Comparison of ENCODE assay signal across 8 cellular contexts in genomic region chr21:46227811-46228344, GRCh38. TPM values are rescaled to one million over a fixed set of nuclear protein-coding genes. Genes with fewer than 3 reads are reported as not detected.
DNase-seq lines count a peak whose midpoint lies in the region; ATAC-seq lines count a peak whose summit lies in the region.

No MANE protein-coding gene starts in this region.

- intact Hi-C loops in activated CD4-positive, alpha-beta T cell treated with anti-CD3 and anti-CD28 coated beads for 36 hours (cut with DNase I, micrococcal nuclease): loop anchor here (1.0 to 10.0 kb wide), 12 partner anchors 25 to 1891 kb away; partner anchors contain the start of genes PCNT (in 2 of the 2), C21orf58 (in 1 of the 2), CFAP410 (in 1 of the 2) and COL6A2 (in 1 of the 2)

- no peak for ATAC-seq in activated CD4-positive, alpha-beta T cell treated with anti-CD3 and anti-CD28 coated beads for 36 hours
- ATAC-seq in activated naive CD8-positive, alpha-beta T cell treated with anti-CD3 and anti-CD28 coated beads, Interleukin-2, amount 10 ng/mL, durations not matched to agents 7 days and 5 days (ENCODE audit: low read depth): no peak
- ATAC-seq in HG02884 (IDR thresholded peaks at IDR 0.05; ENCODE audit: unreplicated experiment) (no peak), GM19463 (IDR thresholded peaks at IDR 0.05; ENCODE audit: unreplicated experiment) (no peak)

- H3K27ac ChIP-seq in iPS-20b (ENCODE audit: low read length) (no peak overlapping the region), stomach smooth muscle (ENCODE audit: low read length) (peak overlapping the region; percentile 67)

- peaks cover 41% of the 10 kb centered on the region for H3K4me1 Mint-ChIP-seq in activated CD4-positive, alpha-beta T cell treated with anti-CD3 and anti-CD28 coated beads for 36 hours
- H3K4me1 Mint-ChIP-seq in activated naive CD8-positive, alpha-beta T cell treated with anti-CD3 and anti-CD28 coated beads, Interleukin-2, amount 10 ng/mL, durations not matched to agents 7 days and 5 days: peaks cover 42% of the 10 kb centered on the region

- POLR2A ChIA-PET in activated CD4-positive, alpha-beta T cell treated with anti-CD3 and anti-CD28 coated beads for 36 hours (lab: Charles Lee): no interaction called here
- POLR2A ChIA-PET in activated naive CD8-positive, alpha-beta T cell treated with anti-CD3 and anti-CD28 coated beads, Interleukin-2, amount 10 ng/mL, durations not matched to agents 7 days and 5 days (lab: Charles Lee): interaction anchor here (0.6 to 1.2 kb wide), 4 partner anchors 13 to 323 kb away, joined by 3 to 5 read pairs (median 3); no protein-coding TSS in a partner anchor

- peak overlapping the region; percentile 82 for H3K4me3 ChIP-seq in iPS-20b (ENCODE audit: low read length)
- H3K4me3 ChIP-seq in stomach smooth muscle (ENCODE audit: low read length in 2 of 2): peak overlapping the region; percentile 64 to 90

- peaks cover 7% of the 10 kb centered on the region; the same call in 1 of the 2 replicates for H3K4me1 ChIP-seq in iPS-20b (ENCODE audit: insufficient read depth, low read length)
- peaks cover 21% of the 10 kb centered on the region for H3K4me1 ChIP-seq in stomach smooth muscle (ENCODE audit: control insufficient read depth, insufficient read depth, low read length)

- CTCF ChIA-PET in activated CD4-positive, alpha-beta T cell treated with anti-CD3 and anti-CD28 coated beads for 36 hours (lab: Charles Lee): interaction anchor here (0.8 to 0.9 kb wide), 2 partner anchors 15 to 257 kb away, joined by 3 to 5 read pairs; no protein-coding TSS in a partner anchor

- H3K27ac Mint-ChIP-seq in activated CD4-positive, alpha-beta T cell treated with anti-CD3 and anti-CD28 coated beads for 36 hours: peak overlapping the region; percentile 53
- H3K27ac Mint-ChIP-seq in activated naive CD8-positive, alpha-beta T cell treated with anti-CD3 and anti-CD28 coated beads, Interleukin-2, amount 10 ng/mL, durations not matched to agents 7 days and 5 days: peak overlapping the region; percentile 73

- peaks cover 6% of the 10 kb centered on the region; the same call in 1 of the 2 replicates for H3K27me3 ChIP-seq in iPS-20b (ENCODE audit: insufficient read depth, low read length)
- H3K27me3 ChIP-seq in stomach smooth muscle (ENCODE audit: control insufficient read depth in 1 of 2, insufficient read depth in 2 of 2, low read length in 2 of 2): no peaks in the 10 kb centered on the region

- peaks cover 28% of the 10 kb centered on the region for H3K9me3 ChIP-seq in iPS-20b (ENCODE audit: insufficient read depth, low read depth, low read length)
- no peaks in the 10 kb centered on the region for H3K9me3 ChIP-seq in stomach smooth muscle (ENCODE audit: control insufficient read depth in 2 of 2, low read length in 2 of 2)

- H3K9me3 Mint-ChIP-seq in activated CD4-positive, alpha-beta T cell treated with anti-CD3 and anti-CD28 coated beads for 36 hours (ENCODE audit: low read depth): peaks cover 2% of the 10 kb centered on the region
- H3K9me3 Mint-ChIP-seq in activated naive CD8-positive, alpha-beta T cell treated with anti-CD3 and anti-CD28 coated beads, Interleukin-2, amount 10 ng/mL, durations not matched to agents 7 days and 5 days: no peaks in the 10 kb centered on the region

- DNase-seq in activated CD4-positive, alpha-beta T cell treated with anti-CD3 and anti-CD28 coated beads for 36 hours: no peak
- DNase-seq in activated CD4-positive, alpha-beta T cell treated with anti-CD3 and anti-CD28 coated beads for 4 hours: no peak
- DNase-seq in activated naive CD8-positive, alpha-beta T cell treated with anti-CD3 and anti-CD28 coated beads, Interleukin-2, amount 10 ng/mL, durations not matched to agents 7 days and 5 days: no peak
- no peak for DNase-seq in epidermal melanocyte (ENCODE audit: insufficient read length, low spot score)

- H3K4me3 Mint-ChIP-seq in activated CD4-positive, alpha-beta T cell treated with anti-CD3 and anti-CD28 coated beads for 36 hours: peak overlapping the region; percentile 77
- H3K4me3 Mint-ChIP-seq in activated naive CD8-positive, alpha-beta T cell treated with anti-CD3 and anti-CD28 coated beads, Interleukin-2, amount 10 ng/mL, durations not matched to agents 7 days and 5 days: peak overlapping the region; percentile 84

- peaks cover 27% of the 10 kb centered on the region for H3K36me3 Mint-ChIP-seq in activated CD4-positive, alpha-beta T cell treated with anti-CD3 and anti-CD28 coated beads for 36 hours (ENCODE audit: low read depth)
- H3K36me3 Mint-ChIP-seq in activated naive CD8-positive, alpha-beta T cell treated with anti-CD3 and anti-CD28 coated beads, Interleukin-2, amount 10 ng/mL, durations not matched to agents 7 days and 5 days: peaks cover 27% of the 10 kb centered on the region

- peak overlapping the region; percentile 80; the same call in 1 of the 2 replicates for H3K9ac ChIP-seq in iPS-20b (ENCODE audit: low read depth, low read length)
- H3K9ac ChIP-seq in stomach smooth muscle (ENCODE audit: low read length in 2 of 2): peak overlapping the region; percentile 66 to 74

- H3K36me3 ChIP-seq in iPS-20b (ENCODE audit: insufficient read depth, low read depth, low read length): peaks cover 40% of the 10 kb centered on the region
- H3K36me3 ChIP-seq in stomach smooth muscle (ENCODE audit: control insufficient read depth in 2 of 2, insufficient read depth in 2 of 2, low read length in 2 of 2): peaks cover 0 to 2% of the 10 kb centered on the region in 2 donors

- H3K27me3 Mint-ChIP-seq in activated CD4-positive, alpha-beta T cell treated with anti-CD3 and anti-CD28 coated beads for 36 hours: no peaks in the 10 kb centered on the region
- no peaks in the 10 kb centered on the region for H3K27me3 Mint-ChIP-seq in activated naive CD8-positive, alpha-beta T cell treated with anti-CD3 and anti-CD28 coated beads, Interleukin-2, amount 10 ng/mL, durations not matched to agents 7 days and 5 days

RNA-seq across cellular contexts. Expression of gene LSS, which starts 0.7 kb away (rescaled TPM):
- 10 to 100 TPM; 14.1 to 21.3 TPM for total RNA-seq in activated CD4-positive, alpha-beta T cell treated with anti-CD3 and anti-CD28 coated beads for 36 hours
- total RNA-seq in activated naive CD8-positive, alpha-beta T cell treated with anti-CD3 and anti-CD28 coated beads, Interleukin-2, amount 10 ng/mL, durations not matched to agents 7 days and 5 days: 10 to 100 TPM; 57.6 to 66.7 TPM

RNA-seq across cellular contexts. Expression of gene SPATC1L, which starts 43.6 kb away (rescaled TPM):
- 10 to 100 TPM in 1 of 2 experiments, 1 to 10 TPM in 1; 8.1 to 13.0 TPM for total RNA-seq in activated CD4-positive, alpha-beta T cell treated with anti-CD3 and anti-CD28 coated beads for 36 hours
- total RNA-seq in activated naive CD8-positive, alpha-beta T cell treated with anti-CD3 and anti-CD28 coated beads, Interleukin-2, amount 10 ng/mL, durations not matched to agents 7 days and 5 days: 1 to 10 TPM; 7.6 to 8.9 TPM

RNA-seq across cellular contexts. Expression of gene MCM3AP, which starts 57.5 kb away (rescaled TPM):
- 100 to 1,000 TPM in 1 of 2 experiments, 10 to 100 TPM in 1; 71.1 to 106 TPM for total RNA-seq in activated CD4-positive, alpha-beta T cell treated with anti-CD3 and anti-CD28 coated beads for 36 hours
- total RNA-seq in activated naive CD8-positive, alpha-beta T cell treated with anti-CD3 and anti-CD28 coated beads, Interleukin-2, amount 10 ng/mL, durations not matched to agents 7 days and 5 days: 100 to 1,000 TPM; 130 to 150 TPM

RNA-seq across cellular contexts. Expression of gene YBEY, which starts 58.3 kb away (rescaled TPM):
- 10 to 100 TPM; 16.9 to 20.6 TPM for total RNA-seq in activated CD4-positive, alpha-beta T cell treated with anti-CD3 and anti-CD28 coated beads for 36 hours
- 10 to 100 TPM in 1 of 2 experiments, 1 to 10 TPM in 1; 9.6 to 10.7 TPM for total RNA-seq in activated naive CD8-positive, alpha-beta T cell treated with anti-CD3 and anti-CD28 coated beads, Interleukin-2, amount 10 ng/mL, durations not matched to agents 7 days and 5 days
